8 cellular contexts compared by ENCODE assay signal in genomic region chr16:25107466-25107792, GRCh38. TPM values are rescaled to one million over a fixed set of nuclear protein-coding genes. Genes with fewer than 3 reads are reported as not detected.
A peak's percentile ranks its signal among the peaks of the same experiment; 100 is the strongest.
DNase-seq lines count a peak whose midpoint lies in the region; ATAC-seq and TF ChIP-seq lines count a peak whose summit lies in the region.

No MANE protein-coding gene starts in this region.

- CTCF ChIA-PET in CD8-positive, alpha-beta memory T cell (lab: Charles Lee) = interaction anchor here (0.9 to 7.5 kb wide), 9 partner anchors 10 to 201 kb away, joined by 3 to 74 read pairs (median 4); no protein-coding TSS in a partner anchor

- peaks cover 31% of the 10 kb centered on the region for H3K4me1 ChIP-seq in CD8-positive, alpha-beta memory T cell (ENCODE audit: insufficient read depth, low read length)
- H3K4me1 ChIP-seq in Peyer's patch = peaks cover 0 to 42% (median 4%) of the 10 kb centered on the region in 4 donors

- peak overlapping the region; percentile 70 for H3K4me3 ChIP-seq in CD8-positive, alpha-beta memory T cell (ENCODE audit: low read length)
- peak overlapping the region; percentile 74 to 85 (median 76) for H3K4me3 ChIP-seq in Peyer's patch

- H3K27me3 ChIP-seq in CD8-positive, alpha-beta memory T cell (ENCODE audit: insufficient read depth, low read length, poor library complexity, severe bottlenecking) = no peaks in the 10 kb centered on the region
- H3K27me3 ChIP-seq in Peyer's patch = no peaks in the 10 kb centered on the region

- DNase-seq in CD8-positive, alpha-beta memory T cell = no peak
- no peak for DNase-seq in Peyer's patch
- no peak for DNase-seq in endothelial cell (ENCODE audit: low spot score)
- no peak for DNase-seq in osteocyte (ENCODE audit: extremely low spot score, unreplicated experiment)
- no peak for DNase-seq in AG20443 (ENCODE audit: low spot score)
- no peak for DNase-seq in iPS-NIHi11 (ENCODE audit: low spot score)

- peak overlapping the region; percentile 68 for H3K27ac ChIP-seq in CD8-positive, alpha-beta memory T cell (ENCODE audit: low read depth, low read length)
- peak overlapping the region; percentile 80 to 90 (median 86) for H3K27ac ChIP-seq in Peyer's patch

- POLR2A ChIA-PET in CD8-positive, alpha-beta memory T cell (lab: Charles Lee) = interaction anchor here (1.0 to 2.0 kb wide), 5 partner anchors 38 to 92 kb away, joined by 4 to 12 read pairs (median 8); partner anchors contain the start of gene ARHGAP17

- H3K36me3 Mint-ChIP-seq in CD8-positive, alpha-beta memory T cell = peaks cover 0 to 14% (median 0%) of the 10 kb centered on the region in 3 donors
- no peaks in the 10 kb centered on the region for H3K36me3 Mint-ChIP-seq in endothelial cell (ENCODE audit: low read depth, unreplicated experiment)
- no peaks in the 10 kb centered on the region for H3K36me3 Mint-ChIP-seq in osteocyte (ENCODE audit: unreplicated experiment)

- no peaks in the 10 kb centered on the region for H3K36me3 ChIP-seq in CD8-positive, alpha-beta memory T cell (ENCODE audit: insufficient read depth, low read length)
- no peaks in the 10 kb centered on the region for H3K36me3 ChIP-seq in Peyer's patch

- peak overlapping the region; percentile 83 to 99 (median 97) for H3K27ac Mint-ChIP-seq in CD8-positive, alpha-beta memory T cell
- H3K27ac Mint-ChIP-seq in endothelial cell (ENCODE audit: unreplicated experiment) (peak overlapping the region; percentile 42), osteocyte (ENCODE audit: unreplicated experiment) (peak overlapping the region; percentile 96)

- H3K9me3 ChIP-seq in CD8-positive, alpha-beta memory T cell (ENCODE audit: low read length) = no peaks in the 10 kb centered on the region
- no peaks in the 10 kb centered on the region for H3K9me3 ChIP-seq in Peyer's patch

- no peaks in the 10 kb centered on the region for H3K9me3 Mint-ChIP-seq in CD8-positive, alpha-beta memory T cell
- H3K9me3 Mint-ChIP-seq in endothelial cell (ENCODE audit: unreplicated experiment) (no peaks in the 10 kb centered on the region), osteocyte (ENCODE audit: unreplicated experiment) (no peaks in the 10 kb centered on the region)

- peaks cover 33 to 48% (median 46%) of the 10 kb centered on the region in 3 donors for H3K4me1 Mint-ChIP-seq in CD8-positive, alpha-beta memory T cell
- H3K4me1 Mint-ChIP-seq in endothelial cell (ENCODE audit: unreplicated experiment) (peaks cover 18% of the 10 kb centered on the region), osteocyte (ENCODE audit: unreplicated experiment) (peaks cover 34% of the 10 kb centered on the region)

- H3K27me3 Mint-ChIP-seq in CD8-positive, alpha-beta memory T cell = no peaks in the 10 kb centered on the region
- H3K27me3 Mint-ChIP-seq in endothelial cell (ENCODE audit: unreplicated experiment) = peaks cover 4% of the 10 kb centered on the region
- H3K27me3 Mint-ChIP-seq in osteocyte (ENCODE audit: unreplicated experiment) = no peaks in the 10 kb centered on the region

- no peak for ATAC-seq in HG02852 (IDR thresholded peaks at IDR 0.05; ENCODE audit: unreplicated experiment)
- no peak for ATAC-seq in GM19351 (IDR thresholded peaks at IDR 0.05; ENCODE audit: unreplicated experiment)

- TF ChIP-seq CTCF in Peyer's patch (IDR thresholded peaks at IDR 0.05) (no peak), endothelial cell (IDR thresholded peaks at IDR 0.05; ENCODE audit: unreplicated experiment) (no peak), osteocyte (IDR thresholded peaks at IDR 0.05) (no peak)

- no peak for TF ChIP-seq POLR2A in Peyer's patch (IDR thresholded peaks at IDR 0.05)

- H3K4me3 Mint-ChIP-seq in CD8-positive, alpha-beta memory T cell = peak overlapping the region; percentile 89 to 98 (median 96)
- H3K4me3 Mint-ChIP-seq in endothelial cell (ENCODE audit: unreplicated experiment) (peak overlapping the region; percentile 93), osteocyte (ENCODE audit: unreplicated experiment) (peak overlapping the region; percentile 91)

RNA-seq across cellular contexts. Expression of gene LCMT1, which starts 4.1 kb away (rescaled TPM):
- 10 to 100 TPM; 43.6 to 43.8 TPM for total RNA-seq in CD8-positive, alpha-beta memory T cell
- 54.3 TPM for polyA plus RNA-seq in CD8-positive, alpha-beta memory T cell
- total RNA-seq in Peyer's patch = 10 to 100 TPM; 10.7 to 56.9 (median 34.4) TPM
- 59.3 TPM for total RNA-seq in endothelial cell (ENCODE audit: unreplicated experiment)
- 52.2 and 53.5 TPM in 2 replicates for total RNA-seq in osteocyte

Comparison
In these comparisons a context has a peak if more than half of its experiments do, and no peak if none do; other contexts are left out.
1. H3K27ac Mint-ChIP-seq: peak in every context shown above with its lines; median percentile 97 in CD8-positive, alpha-beta memory T cell; 96 in osteocyte; 42 in endothelial cell.